In the genomic region with DNA sequence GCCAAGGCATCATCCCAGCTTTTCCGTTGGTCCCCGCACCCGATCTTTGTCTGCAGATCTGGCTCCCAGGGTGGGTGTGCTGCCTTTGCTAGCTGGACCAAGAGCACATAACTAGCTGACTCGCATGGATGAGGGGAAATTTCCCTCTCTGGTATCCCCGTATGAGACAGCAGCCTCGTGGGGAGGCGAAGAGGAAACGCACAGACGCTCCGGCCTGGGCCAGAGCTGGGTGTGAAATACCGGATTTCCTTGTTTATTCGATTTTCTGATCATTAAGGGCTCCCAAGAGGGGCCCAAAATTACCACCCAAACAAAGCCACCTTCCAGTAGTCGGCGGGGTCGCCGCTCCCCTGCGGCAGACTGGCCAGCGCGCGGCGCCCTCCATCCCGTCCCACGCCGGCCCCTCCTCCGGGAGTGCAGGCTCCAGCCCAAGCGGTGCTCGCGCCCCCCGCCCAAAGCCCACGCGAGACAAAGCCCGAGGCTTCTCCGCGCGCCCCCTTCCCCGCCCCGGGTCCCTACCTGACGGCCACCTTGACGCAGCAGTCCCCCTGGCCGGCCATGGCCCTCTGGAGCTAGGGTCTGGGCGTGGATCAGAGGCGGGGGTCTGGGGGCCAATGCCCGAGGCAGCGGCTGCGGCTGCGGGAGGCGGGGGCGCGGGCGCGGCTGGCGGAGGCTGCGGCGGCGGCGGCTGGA, we compare ENCODE assay signal across 8 cellular contexts. TPM values are rescaled to one million over a fixed set of nuclear protein-coding genes. Genes with fewer than 3 reads are reported as not detected.
DNase-seq lines count a peak whose midpoint lies in the region; ATAC-seq and TF ChIP-seq lines count a peak whose summit lies in the region.

No MANE protein-coding gene starts in this region.

- no peak overlapping the region for H4K5ac ChIP-seq in H9 (ENCODE audit: insufficient read length, low read depth, low read length)

- H3K4me1 Mint-ChIP-seq in H9, result peaks cover 58 to 70% of the 10 kb centered on the region in 2 experiments
- peaks cover 85% of the 10 kb centered on the region for H3K4me1 Mint-ChIP-seq in activated B cell treated with CpG ODN at 0.5 μM for 24 hours
- H3K4me1 Mint-ChIP-seq in endothelial cell (ENCODE audit: unreplicated experiment), result peaks cover 46% of the 10 kb centered on the region
- peaks cover 68% of the 10 kb centered on the region for H3K4me1 Mint-ChIP-seq in neural progenitor cell

- peak overlapping the region; percentile 86 for H3K4me2 ChIP-seq in H9 (ENCODE audit: insufficient read depth, insufficient read length, low read length)
- H3K4me2 ChIP-seq in neural progenitor cell, result peak overlapping the region; percentile 87

- CTCF ChIA-PET in AG04450 (lab: Charles Lee), result no interaction called here
- CTCF ChIA-PET in activated B cell treated with CpG ODN at 0.5 μM for 24 hours (lab: Charles Lee), result interaction anchor here (9.7 kb wide), 1 partner anchor 51 kb away, joined by 53 read pairs; no protein-coding TSS in a partner anchor

- H3F3A ChIP-seq in neural progenitor cell (ENCODE audit: low read depth), result peaks cover 34% of the 10 kb centered on the region

- H3T11ph ChIP-seq in H9 (ENCODE audit: low read length), result no peak overlapping the region

- intact Hi-C loops in activated B cell treated with CpG ODN at 0.5 μM for 24 hours (cut with micrococcal nuclease), result loop anchor here (5.0 to 10.0 kb wide), 5 partner anchors 149 to 1619 kb away; partner anchors contain the start of gene CSRP1

- peaks cover 6% of the 10 kb centered on the region for H3K27me3 ChIP-seq in AG04450 (ENCODE audit: control insufficient read depth, insufficient read depth, low read length)
- H3K27me3 ChIP-seq in H9 (ENCODE audit: insufficient read depth, low read length), result no peaks in the 10 kb centered on the region
- H3K27me3 ChIP-seq in neural progenitor cell, result peaks cover 9% of the 10 kb centered on the region

- no CpG with 5 or more reads among the region's 56 CpGs for WGBS in H9 (ENCODE audit: extremely low coverage, insufficient read length, low lambda C conversion rate)

- H3K9me3 ChIP-seq in AG04450 (ENCODE audit: control insufficient read depth, insufficient read depth, low read length) (no peaks in the 10 kb centered on the region), H9 (ENCODE audit: control insufficient read depth, low read depth, low read length) (no peaks in the 10 kb centered on the region), neural progenitor cell (ENCODE audit: low read depth) (no peaks in the 10 kb centered on the region)

- peak overlapping the region in 1 of 3 experiments; percentile 63; a peak in 1 of 7 replicates for H3K27ac Mint-ChIP-seq in H9
- peak overlapping the region; percentile 97 for H3K27ac Mint-ChIP-seq in activated B cell treated with CpG ODN at 0.5 μM for 24 hours
- H3K27ac Mint-ChIP-seq in endothelial cell (ENCODE audit: unreplicated experiment), result no peak overlapping the region
- peak overlapping the region; percentile 60 for H3K27ac Mint-ChIP-seq in neural progenitor cell

- H3K4ac ChIP-seq in H9 (ENCODE audit: low read depth, low read length), result no peak overlapping the region

- H3K18ac ChIP-seq in H9 (ENCODE audit: insufficient read length, low read depth, low read length), result no peak overlapping the region

- H3K4me3 Mint-ChIP-seq in H9 (peak overlapping the region; percentile 66 to 94), activated B cell treated with CpG ODN at 0.5 μM for 24 hours (peak overlapping the region; percentile 89), endothelial cell (ENCODE audit: unreplicated experiment) (peak overlapping the region; percentile 85), neural progenitor cell (peak overlapping the region; percentile 90)

- H3K9ac ChIP-seq in H9 (ENCODE audit: extremely low read depth, insufficient read length, low read length) (peak overlapping the region; percentile 25), neural progenitor cell (no peak overlapping the region)

- H3K4me1 ChIP-seq in H9 (ENCODE audit: insufficient read depth, low read length) (peaks cover 20% of the 10 kb centered on the region), neural progenitor cell (peaks cover 44% of the 10 kb centered on the region)

- POLR2A ChIA-PET in AG04450 (lab: Yijun Ruan, JAX), result no interaction called here
- POLR2A ChIA-PET in activated B cell treated with CpG ODN at 0.5 μM for 24 hours (lab: Charles Lee), result interaction anchor here (0.6 to 4.0 kb wide), 4 partner anchors 8 to 353 kb away, joined by 3 to 19 read pairs (median 4); partner anchors contain the start of gene DDX59

- DNase-seq in AG04450 (ENCODE audit: low read depth, low spot score) (no peak), H9 (no peak), activated B cell treated with CpG ODN at 0.5 μM for 24 hours (peak; percentile 32), endothelial cell (ENCODE audit: low spot score) (peak; percentile 33), neural progenitor cell (ENCODE audit: low spot score) (peak; percentile 41), NCI-H510A (lab: John Stamatoyannopoulos, UW) (no peak)

- peak overlapping the region; percentile 14 for H3K14ac ChIP-seq in H9 (ENCODE audit: insufficient read depth, low read length)

- H3K23me2 ChIP-seq in H9 (ENCODE audit: insufficient read length, low read depth, low read length, poor library complexity, severe bottlenecking), result peaks cover 14% of the 10 kb centered on the region

- H2AFZ ChIP-seq in H9 (ENCODE audit: low read length) (no peak overlapping the region), neural progenitor cell (replicated peaks) (peak overlapping the region; percentile 70)

- TF ChIP-seq CTCF in AG04450 (IDR thresholded peaks at IDR 0.05; ENCODE audit: low read depth, low read length) (0 out of 2 replicates have a peak, but pooled peaks have one; percentile 7), H9 (conservative IDR thresholded peaks at IDR 0.05) (no peak), activated B cell treated with CpG ODN at 0.5 μM for 24 hours (IDR thresholded peaks at IDR 0.05) (no peak), endothelial cell (IDR thresholded peaks at IDR 0.05; ENCODE audit: unreplicated experiment) (no peak), neural progenitor cell (IDR thresholded peaks at IDR 0.05) (peak; percentile 34)

- H3K27ac ChIP-seq in AG04450 (ENCODE audit: low read depth, low read length) (no peak overlapping the region), H9 (ENCODE audit: insufficient read length, low read depth, low read length) (no peak overlapping the region), neural progenitor cell (no peak overlapping the region)

- no peak overlapping the region for H2BK12ac ChIP-seq in H9 (ENCODE audit: insufficient read length, low read depth, low read length)

- no peaks in the 10 kb centered on the region for H3K36me3 ChIP-seq in neural progenitor cell

- H4K20me1 ChIP-seq in H9 (ENCODE audit: control insufficient read depth, insufficient read depth, insufficient read length), result no peaks in the 10 kb centered on the region
- H4K20me1 ChIP-seq in neural progenitor cell (ENCODE audit: low read depth), result peaks cover 29% of the 10 kb centered on the region

- H4K91ac ChIP-seq in H9 (ENCODE audit: insufficient read length, low read depth, low read length), result no peak overlapping the region

- no peak overlapping the region for H3K23ac ChIP-seq in H9 (ENCODE audit: insufficient read length, low read depth, low read length)

- H2BK15ac ChIP-seq in H9 (ENCODE audit: low read depth, low read length), result no peak overlapping the region

- H3K27me3 Mint-ChIP-seq in H9 (ENCODE audit: low read depth), result peaks cover 12% of the 10 kb centered on the region
- no peaks in the 10 kb centered on the region for H3K27me3 Mint-ChIP-seq in activated B cell treated with CpG ODN at 0.5 μM for 24 hours
- peaks cover 14% of the 10 kb centered on the region for H3K27me3 Mint-ChIP-seq in endothelial cell (ENCODE audit: unreplicated experiment)
- H3K27me3 Mint-ChIP-seq in neural progenitor cell (ENCODE audit: insufficient read depth, low read depth), result peaks cover 11% of the 10 kb centered on the region

- no peak overlapping the region for H4K8ac ChIP-seq in H9 (replicated peaks; ENCODE audit: insufficient read length, low read depth, low read length)

- H3K79me1 ChIP-seq in H9 (ENCODE audit: insufficient read depth, low read depth, low read length, poor library complexity, severe bottlenecking), result no peaks in the 10 kb centered on the region

- H2BK120ac ChIP-seq in H9 (ENCODE audit: low read depth, low read length, poor library complexity, severe bottlenecking), result no peak overlapping the region

- H2AK5ac ChIP-seq in H9 (ENCODE audit: insufficient read length, low read length), result no peak overlapping the region

- H2BK5ac ChIP-seq in H9 (ENCODE audit: insufficient read length, low read length), result no peak overlapping the region

- H3K36me3 Mint-ChIP-seq in H9 (ENCODE audit: insufficient read depth in 1 of 3, low read depth in 3 of 3) (peaks cover 0 to 11% (median 0%) of the 10 kb centered on the region in 3 experiments; a peak in 2 of 7 replicates), activated B cell treated with CpG ODN at 0.5 μM for 24 hours (ENCODE audit: low read depth) (peaks cover 6% of the 10 kb centered on the region), endothelial cell (ENCODE audit: low read depth, unreplicated experiment) (peaks cover 3% of the 10 kb centered on the region), neural progenitor cell (no peaks in the 10 kb centered on the region)

- H3K4me3 ChIP-seq in AG04450 (ENCODE audit: low read depth, low read length) (peak overlapping the region; percentile 61), neural progenitor cell (peak overlapping the region; percentile 74)

- H3K9me3 Mint-ChIP-seq in H9 (no peaks in the 10 kb centered on the region), activated B cell treated with CpG ODN at 0.5 μM for 24 hours (no peaks in the 10 kb centered on the region), endothelial cell (ENCODE audit: unreplicated experiment) (no peaks in the 10 kb centered on the region), neural progenitor cell (no peaks in the 10 kb centered on the region)

- no peak overlapping the region for H2BK20ac ChIP-seq in H9 (ENCODE audit: low read depth, low read length, poor library complexity, severe bottlenecking)

- no peak for ATAC-seq in activated B cell treated with CpG ODN at 0.5 μM for 24 hours (ENCODE audit: low read depth)
- no peak for ATAC-seq in HG03520 (IDR thresholded peaks at IDR 0.05; ENCODE audit: unreplicated experiment)
- ATAC-seq in HG03565 (IDR thresholded peaks at IDR 0.05; ENCODE audit: unreplicated experiment), result no peak

- H3K79me2 ChIP-seq in H9 (ENCODE audit: insufficient read depth, low read length) (no peaks in the 10 kb centered on the region), neural progenitor cell (ENCODE audit: low read depth) (peaks cover 16% of the 10 kb centered on the region)

- H3K56ac ChIP-seq in H9 (ENCODE audit: insufficient read length, low read depth, low read length), result no peak overlapping the region

RNA-seq across cellular contexts. Expression of gene KIF21B, which starts 0.5 kb away (rescaled TPM):
- polyA plus RNA-seq in AG04450 (2011; rRNA removed), result 0.22 and 0.24 TPM in 2 replicates
- polyA minus RNA-seq in AG04450 (2011; rRNA and poly(A)+ RNA removed), result 0.64 and 0.74 TPM in 2 replicates
- total RNA-seq in H9 (2021), result 7.0 and 7.5 TPM in 2 replicates
- total RNA-seq in activated B cell treated with CpG ODN at 0.5 μM for 24 hours, result 28.1 and 31.8 TPM in 2 replicates
- 8.4 TPM for total RNA-seq in endothelial cell (ENCODE audit: unreplicated experiment)
- 6.4 and 15.6 TPM in 2 replicates for total RNA-seq in neural progenitor cell (ENCODE audit: low replicate concordance)

Comparison
In these comparisons a context has a peak if more than half of its experiments do, and no peak if none do; other contexts are left out.
1. DNase-seq: peak in activated B cell treated with CpG ODN at 0.5 μM for 24 hours (single experiment), endothelial cell (single experiment) and neural progenitor cell (single experiment); none in AG04450 (single experiment), H9 (single experiment) and NCI-H510A (single experiment).
2. CTCF ChIP-seq: peak in AG04450 (single experiment) and neural progenitor cell (single experiment); none in H9 (single experiment), activated B cell treated with CpG ODN at 0.5 μM for 24 hours (single experiment) and endothelial cell (single experiment).
3. Peak in every context shown above with its lines, with median percentiles within 50 percentile points of each other: H3K4me3 Mint-ChIP-seq.